Comparison of ENCODE assay signal across 9 cellular contexts in genomic region chr18:45687617-45688016, GRCh38. TPM values are rescaled to one million over a fixed set of nuclear protein-coding genes. Genes with fewer than 3 reads are reported as not detected.
DNase-seq lines count a peak whose midpoint lies in the region; ATAC-seq and TF ChIP-seq lines count a peak whose summit lies in the region.
"Had no signal": no experiment of that assay in that cellular context is flagged by ENCODE, and none has a peak within 500 bp of the region (broad histone marks: within the 10 kb centered on the region; RNA-seq: fewer than 3 reads in every experiment).

No MANE protein-coding gene starts in this region.

- intact Hi-C loops in body of pancreas (cut with DNase I), result loop anchor here (10.0 kb wide), 2 partner anchors 157 to 287 kb away; no protein-coding TSS in a partner anchor

- peak; percentile 16 for DNase-seq in GM10266 (ENCODE audit: extremely low spot score)
- DNase-seq in activated naive CD8-positive, alpha-beta T cell treated with anti-CD3 and anti-CD28 coated beads, Interleukin-2, amount 10 ng/mL, durations not matched to agents 7 days and 5 days, result peak; percentile 63
- no peak for DNase-seq in DMS53 treated with DMSO at 0.1 percent for 48 hours (lab: John Stamatoyannopoulos, UW; ENCODE audit: unreplicated experiment)
- DNase-seq in RKO (ENCODE audit: low spot score), result no peak
- DNase-seq in body of pancreas, result no peak
- DNase-seq in NCI-H128 (lab: John Stamatoyannopoulos, UW; ENCODE audit: unreplicated experiment), result no peak

- H3K27me3 Mint-ChIP-seq in activated naive CD8-positive, alpha-beta T cell treated with anti-CD3 and anti-CD28 coated beads, Interleukin-2, amount 10 ng/mL, durations not matched to agents 7 days and 5 days, result peaks cover 4% of the 10 kb centered on the region

- peaks cover 3% of the 10 kb centered on the region for H3K36me3 Mint-ChIP-seq in activated naive CD8-positive, alpha-beta T cell treated with anti-CD3 and anti-CD28 coated beads, Interleukin-2, amount 10 ng/mL, durations not matched to agents 7 days and 5 days

- no peak overlapping the region for H3K27ac ChIP-seq in body of pancreas

- peak overlapping the region; percentile 99 for H3K27ac Mint-ChIP-seq in activated naive CD8-positive, alpha-beta T cell treated with anti-CD3 and anti-CD28 coated beads, Interleukin-2, amount 10 ng/mL, durations not matched to agents 7 days and 5 days

- no peak for TF ChIP-seq POLR2A in body of pancreas (IDR thresholded peaks at IDR 0.05)

- POLR2A ChIA-PET in activated naive CD8-positive, alpha-beta T cell treated with anti-CD3 and anti-CD28 coated beads, Interleukin-2, amount 10 ng/mL, durations not matched to agents 7 days and 5 days (lab: Charles Lee), result interaction anchor here (0.5 to 4.8 kb wide), 14 partner anchors 11 to 563 kb away, joined by 3 to 117 read pairs (median 4); partner anchors contain the start of gene PSTPIP2

- TF ChIP-seq CTCF in GM10266 (IDR thresholded peaks at IDR 0.05; ENCODE audit: control insufficient read depth, insufficient read depth, low read depth, missing control alignments) (no peak), body of pancreas (IDR thresholded peaks at IDR 0.05) (no peak)

- peaks cover 61% of the 10 kb centered on the region for H3K4me1 Mint-ChIP-seq in activated naive CD8-positive, alpha-beta T cell treated with anti-CD3 and anti-CD28 coated beads, Interleukin-2, amount 10 ng/mL, durations not matched to agents 7 days and 5 days

- H3K4me3 Mint-ChIP-seq in activated naive CD8-positive, alpha-beta T cell treated with anti-CD3 and anti-CD28 coated beads, Interleukin-2, amount 10 ng/mL, durations not matched to agents 7 days and 5 days, result peak overlapping the region; percentile 94

- ATAC-seq in GM19455 (IDR thresholded peaks at IDR 0.05; ENCODE audit: unreplicated experiment), result peak; percentile 36
- peak; percentile 37 for ATAC-seq in HG03439 (IDR thresholded peaks at IDR 0.05; ENCODE audit: unreplicated experiment)
- ATAC-seq in activated naive CD8-positive, alpha-beta T cell treated with anti-CD3 and anti-CD28 coated beads, Interleukin-2, amount 10 ng/mL, durations not matched to agents 7 days and 5 days (ENCODE audit: low read depth), result peak; percentile 48
- no peak for ATAC-seq in body of pancreas

- no peaks in the 10 kb centered on the region for H3K27me3 ChIP-seq in body of pancreas

- no peaks in the 10 kb centered on the region for H3K9me3 Mint-ChIP-seq in activated naive CD8-positive, alpha-beta T cell treated with anti-CD3 and anti-CD28 coated beads, Interleukin-2, amount 10 ng/mL, durations not matched to agents 7 days and 5 days

- H3K9me3 ChIP-seq in body of pancreas, result no peaks in the 10 kb centered on the region

- H3K4me3 ChIP-seq in body of pancreas, result no peak overlapping the region

- no peaks in the 10 kb centered on the region for H3K4me1 ChIP-seq in body of pancreas

- WGBS in body of pancreas, 2 donors, result 44 to 59% methylated on average over 6 of the region's 6 CpGs

- H3K36me3 ChIP-seq in body of pancreas (replicated peaks in 1 of 2; ENCODE audit: insufficient read depth in 1 of 2, low read depth in 2 of 2), result no peaks in the 10 kb centered on the region

RNA-seq across cellular contexts. Expression of gene SLC14A1, which starts 36.4 kb away (rescaled TPM):
- total RNA-seq in activated naive CD8-positive, alpha-beta T cell treated with anti-CD3 and anti-CD28 coated beads, Interleukin-2, amount 10 ng/mL, durations not matched to agents 7 days and 5 days, result 1 to 10 TPM; 3.1 to 3.5 TPM
- 10 to 100 TPM in 1 of 2 donors, 1 to 10 TPM in 1; 3.6 to 12.5 TPM for total RNA-seq in body of pancreas
- total RNA-seq: dermis microvascular lymphatic vessel endothelial cell had no signal

Comparison
In these comparisons a context has a peak if more than half of its experiments do, and no peak if none do; other contexts are left out.
1. DNase-seq: peak in GM10266 (single experiment) and activated naive CD8-positive, alpha-beta T cell treated with anti-CD3 and anti-CD28 coated beads, Interleukin-2, amount 10 ng/mL, durations not matched to agents 7 days and 5 days (single experiment); none in DMS53 treated with DMSO at 0.1 percent for 48 hours (single experiment), RKO (single experiment), body of pancreas (0 of 4) and NCI-H128 (single experiment).